8 cellular contexts compared by ENCODE assay signal in genomic region chr2:197838036-197838435, GRCh38. TPM values are rescaled to one million over a fixed set of nuclear protein-coding genes. Genes with fewer than 3 reads are reported as not detected.
A peak's percentile ranks its signal among the peaks of the same experiment; 100 is the strongest.
DNase-seq lines count a peak whose midpoint lies in the region; ATAC-seq lines count a peak whose summit lies in the region.

No MANE protein-coding gene starts in this region.

- peak; percentile 98 for ATAC-seq in HG02870 (IDR thresholded peaks at IDR 0.05; ENCODE audit: unreplicated experiment)
- peak; percentile 84 to 92 (median 86) for ATAC-seq in T-cell (replicated peaks in 1 of 4)
- ATAC-seq in Right ventricle myocardium superior (ENCODE audit: poor library complexity): peak; percentile 78

- POLR2A ChIA-PET in T-cell (lab: Charles Lee): interaction anchor here (0.6 to 1.9 kb wide), 6 partner anchors 10 to 117 kb away, joined by 3 to 9 read pairs (median 4); no protein-coding TSS in a partner anchor

- CTCF ChIA-PET in T-cell (lab: Charles Lee): interaction anchor here (0.5 to 2.0 kb wide), 16 partner anchors 9 to 459 kb away, joined by 3 to 15 read pairs (median 4); partner anchors contain the start of gene PLCL1 (in 1 of the 2)

- H3K4me3 Mint-ChIP-seq in T-cell: peak overlapping the region; percentile 65 to 69 (median 65)

- no peaks in the 10 kb centered on the region for H3K36me3 ChIP-seq in subcutaneous abdominal adipose tissue (ENCODE audit: control insufficient read depth in 5 of 5, insufficient read depth in 5 of 5, low read length in 5 of 5)

- intact Hi-C loops in Right ventricle myocardium superior (cut with DNase I): no loop called here

- peak overlapping the region; percentile 12 for H3K27ac ChIP-seq in subcutaneous abdominal adipose tissue (ENCODE audit: low read depth, low read length)

- H3K36me3 Mint-ChIP-seq in T-cell: peaks cover 4% of the 10 kb centered on the region

- H3K27me3 Mint-ChIP-seq in T-cell: no peaks in the 10 kb centered on the region

- H3K27ac Mint-ChIP-seq in T-cell: peak overlapping the region; percentile 91 to 92

- no peaks in the 10 kb centered on the region for H3K27me3 ChIP-seq in subcutaneous abdominal adipose tissue (ENCODE audit: control insufficient read depth in 5 of 5, insufficient read depth in 4 of 5, low read length in 5 of 5)

- H3K4me3 ChIP-seq in subcutaneous abdominal adipose tissue (ENCODE audit: low read depth in 1 of 5, low read length in 5 of 5): peak overlapping the region; percentile 26 to 57 (median 41)

- H3K4me1 ChIP-seq in subcutaneous abdominal adipose tissue (ENCODE audit: control insufficient read depth in 5 of 5, insufficient read depth in 5 of 5, low read length in 5 of 5): peaks cover 0 to 14% (median 4%) of the 10 kb centered on the region in 5 donors

- peak; percentile 64 for DNase-seq in activated effector memory CD4-positive, alpha-beta T cell treated with anti-CD3 and anti-CD28 coated beads, Interleukin-2, amount 50 U/mL, for 16 hours
- no peak for DNase-seq in activated effector memory CD4-positive, alpha-beta T cell treated with Interleukin-2 at 50 U/mL for 16 hours
- peak in 9 of 34 experiments; percentile 0 to 18 (median 6) for DNase-seq in T-cell
- no peak for DNase-seq in Right ventricle myocardium superior
- DNase-seq in cortex of kidney (lab: John Stamatoyannopoulos, UW): no peak
- no peak for DNase-seq in NCI-H446 treated with DMSO at 0.1 percent for 48 hours (lab: John Stamatoyannopoulos, UW)

- peaks cover 61 to 65% (median 64%) of the 10 kb centered on the region in 3 donors for H3K4me1 Mint-ChIP-seq in T-cell

- peaks cover 0 to 7% (median 6%) of the 10 kb centered on the region in 3 donors for H3K9me3 Mint-ChIP-seq in T-cell

- peak overlapping the region in 1 of 5 donors; percentile 28 for H3K9ac ChIP-seq in subcutaneous abdominal adipose tissue (ENCODE audit: low read length in 5 of 5)

- H3K9me3 ChIP-seq in subcutaneous abdominal adipose tissue (ENCODE audit: control insufficient read depth in 5 of 5, low read length in 5 of 5): no peaks in the 10 kb centered on the region

RNA-seq across cellular contexts. Expression of gene PLCL1, which starts 33.6 kb away (rescaled TPM):
- total RNA-seq in T-cell (10 to 100 TPM; 15.3 to 24.7 (median 20.3) TPM), Right ventricle myocardium superior (93.3 TPM)

RNA-seq across cellular contexts. Expression of gene BOLL, which starts 52.9 kb away (rescaled TPM):
- total RNA-seq in T-cell: not detected
- total RNA-seq in Right ventricle myocardium superior: not detected
